Comparison of ENCODE assay signal across 34 cellular contexts in the genomic region with DNA sequence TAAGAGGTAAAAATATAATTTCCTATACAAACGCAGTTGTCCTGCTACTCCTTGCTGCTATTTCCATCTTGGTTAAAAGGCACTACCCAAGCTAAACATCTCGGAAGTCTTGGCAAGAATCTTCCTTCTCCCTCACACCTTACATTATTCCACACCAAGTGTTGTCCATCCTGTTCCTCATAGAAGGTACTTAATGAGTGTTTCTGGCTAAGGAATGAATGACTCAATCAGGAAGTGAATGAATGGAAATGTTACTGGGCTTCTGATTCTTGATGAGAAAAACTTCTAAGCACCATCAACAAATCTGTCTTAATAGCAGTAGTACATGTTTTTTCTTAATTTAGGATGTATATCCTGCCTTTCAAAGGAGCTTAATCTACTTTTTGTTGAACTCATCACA. TPM values are rescaled to one million over a fixed set of nuclear protein-coding genes. Genes with fewer than 3 reads are reported as not detected.
"Had no signal": no experiment of that assay in that cellular context is flagged by ENCODE, and none has a peak within 500 bp of the region (broad histone marks: within the 10 kb centered on the region; RNA-seq: fewer than 3 reads in every experiment).

No MANE protein-coding gene starts in this region.

- H3K4me1 Mint-ChIP-seq: activated B cell treated with CpG ODN at 0.5 μM for 24 hours; activated naive CD4-positive, alpha-beta T cell treated with anti-CD3 and anti-CD28 coated beads, Interleukin-2, amount 50 U/mL, for 24 hours; activated naive CD8-positive, alpha-beta T cell treated with anti-CD3 and anti-CD28 coated beads for 36 hours; activated naive CD8-positive, alpha-beta T cell treated with anti-CD3 and anti-CD28 coated beads, Interleukin-2, amount 50 U/mL, for 24 hours; T-helper 17 cell had no signal

- H3K9me3 ChIP-seq: adrenal gland, body of pancreas, colonic mucosa, esophagus squamous epithelium, gastroesophageal sphincter, heart right ventricle had no signal

- H3K27ac ChIP-seq: adrenal gland, body of pancreas, cardiac muscle cell, colonic mucosa, dorsolateral prefrontal cortex, epithelial cell of prostate, esophagus squamous epithelium, gastroesophageal sphincter, heart right ventricle, WERI-Rb-1 had no signal

- H3K27ac Mint-ChIP-seq: activated B cell treated with CpG ODN at 0.5 μM for 24 hours; activated CD8-positive, alpha-beta T cell treated with anti-CD3 and anti-CD28 coated beads for 36 hours; activated naive CD4-positive, alpha-beta T cell treated with anti-CD3 and anti-CD28 coated beads for 36 hours; activated naive CD4-positive, alpha-beta T cell treated with anti-CD3 and anti-CD28 coated beads, Interleukin-2, amount 50 U/mL, for 24 hours; activated naive CD8-positive, alpha-beta T cell treated with anti-CD3 and anti-CD28 coated beads for 36 hours; activated naive CD8-positive, alpha-beta T cell treated with anti-CD3 and anti-CD28 coated beads, Interleukin-2, amount 50 U/mL, for 24 hours; activated T-helper 2 cell treated with anti-CD3 and anti-CD28 coated beads, Interferon-gamma antibody, Interleukin-2, Interleukin-4, amounts not matched to agents 10 μg/mL and 5 μg/mL and 100 μg/mL, durations not matched to agents 14 hours and 24 hours and 36 hours; endodermal cell; T-helper 17 cell; T-helper 2 cell treated with Interferon-gamma antibody and Interleukin-4, amounts not matched to agents 5 μg/mL and 100 μg/mL, for 36 hours had no signal

- H3K9me3 Mint-ChIP-seq: activated B cell treated with CpG ODN at 0.5 μM for 24 hours; activated CD8-positive, alpha-beta T cell treated with anti-CD3 and anti-CD28 coated beads for 36 hours; activated naive CD4-positive, alpha-beta T cell treated with anti-CD3 and anti-CD28 coated beads for 36 hours; activated naive CD4-positive, alpha-beta T cell treated with anti-CD3 and anti-CD28 coated beads, Interleukin-2, amount 50 U/mL, for 24 hours; activated naive CD8-positive, alpha-beta T cell treated with anti-CD3 and anti-CD28 coated beads for 36 hours; activated naive CD8-positive, alpha-beta T cell treated with anti-CD3 and anti-CD28 coated beads, Interleukin-2, amount 50 U/mL, for 24 hours; activated T-cell treated with anti-CD3 and anti-CD28 coated beads, Interleukin-2, amount 50 U/mL, for 4 hours; activated T-helper 2 cell treated with anti-CD3 and anti-CD28 coated beads, Interferon-gamma antibody, Interleukin-2, Interleukin-4, amounts not matched to agents 10 μg/mL and 5 μg/mL and 100 μg/mL, durations not matched to agents 14 hours and 24 hours and 36 hours; endodermal cell; T-helper 2 cell treated with Interferon-gamma antibody and Interleukin-4, amounts not matched to agents 5 μg/mL and 100 μg/mL, for 36 hours had no signal

- H3K36me3 Mint-ChIP-seq: activated naive CD4-positive, alpha-beta T cell treated with anti-CD3 and anti-CD28 coated beads, Interleukin-2, amount 50 U/mL, for 24 hours; activated naive CD8-positive, alpha-beta T cell treated with anti-CD3 and anti-CD28 coated beads for 36 hours had no signal

- H3K36me3 ChIP-seq: adrenal gland, cardiac muscle cell, colonic mucosa, esophagus squamous epithelium, gastroesophageal sphincter, heart right ventricle, WERI-Rb-1 had no signal

- H3K27me3 ChIP-seq: adrenal gland, body of pancreas, cardiac muscle cell, colonic mucosa, esophagus squamous epithelium, gastroesophageal sphincter, heart right ventricle had no signal

- DNase-seq: activated B cell treated with CpG ODN at 0.5 μM for 24 hours; activated CD4-positive, alpha-beta T cell treated with anti-CD3 and anti-CD28 coated beads for 48 hours; activated CD4-positive, alpha-beta T cell treated with anti-CD3 and anti-CD28 coated beads, Interleukin-2, amount 50 U/mL, for 1 hour; activated CD4-positive, alpha-beta T cell treated with anti-CD3 and anti-CD28 coated beads, Interleukin-2, amount 50 U/mL, for 48 hours; activated CD8-positive, alpha-beta memory T cell treated with anti-CD3 and anti-CD28 coated beads for 24 hours; activated CD8-positive, alpha-beta T cell treated with anti-CD3 and anti-CD28 coated beads for 36 hours; activated effector memory CD4-positive, alpha-beta T cell treated with anti-CD3 and anti-CD28 coated beads, Interleukin-2, amount 50 U/mL, for 16 hours; activated naive CD4-positive, alpha-beta T cell treated with anti-CD3 and anti-CD28 coated beads for 36 hours; activated naive CD8-positive, alpha-beta T cell treated with anti-CD3 and anti-CD28 coated beads for 36 hours; activated naive CD8-positive, alpha-beta T cell treated with anti-CD3 and anti-CD28 coated beads, Interleukin-2, amount 50 U/mL, for 24 hours; activated T-cell treated with anti-CD3 and anti-CD28 coated beads, Interleukin-2, amount 50 U/mL, for 4 hours; adrenal gland; amygdala; aorta; body of pancreas; central memory CD4-positive, alpha-beta T cell; cerebellar nuclear complex; colonic mucosa; dorsolateral prefrontal cortex; effector memory CD4-positive, alpha-beta T cell; endodermal cell; esophagus squamous epithelium; foreskin melanocyte; heart right ventricle; T-helper 1 cell; T-helper 17 cell; T1000; WERI-Rb-1 had no signal

- H3K4me3 ChIP-seq: adrenal gland, body of pancreas, cardiac muscle cell, colonic mucosa, dorsolateral prefrontal cortex, esophagus squamous epithelium, gastroesophageal sphincter, heart right ventricle had no signal

- H3K4me3 Mint-ChIP-seq: activated B cell treated with CpG ODN at 0.5 μM for 24 hours; activated CD8-positive, alpha-beta T cell treated with anti-CD3 and anti-CD28 coated beads for 36 hours; activated naive CD4-positive, alpha-beta T cell treated with anti-CD3 and anti-CD28 coated beads for 36 hours; activated naive CD4-positive, alpha-beta T cell treated with anti-CD3 and anti-CD28 coated beads, Interleukin-2, amount 50 U/mL, for 24 hours; activated naive CD8-positive, alpha-beta T cell treated with anti-CD3 and anti-CD28 coated beads for 36 hours; activated naive CD8-positive, alpha-beta T cell treated with anti-CD3 and anti-CD28 coated beads, Interleukin-2, amount 50 U/mL, for 24 hours; activated T-cell treated with anti-CD3 and anti-CD28 coated beads, Interleukin-2, amount 50 U/mL, for 4 hours; endodermal cell; T-helper 17 cell; T-helper 2 cell treated with Interferon-gamma antibody and Interleukin-4, amounts not matched to agents 5 μg/mL and 100 μg/mL, for 36 hours had no signal

- H3K4me1 ChIP-seq: adrenal gland, body of pancreas, colonic mucosa, esophagus squamous epithelium had no signal

RNA-seq across cellular contexts. Expression of gene RSPO3, which starts 40.6 kb away (rescaled TPM):
- total RNA-seq: activated B cell treated with CpG ODN at 0.5 μM for 24 hours; activated CD8-positive, alpha-beta T cell treated with anti-CD3 and anti-CD28 coated beads for 36 hours; activated naive CD4-positive, alpha-beta T cell treated with anti-CD3 and anti-CD28 coated beads for 36 hours; activated naive CD8-positive, alpha-beta T cell treated with anti-CD3 and anti-CD28 coated beads for 36 hours; activated T-cell treated with anti-CD3 and anti-CD28 coated beads, Interleukin-2, amount 50 U/mL, for 4 hours; activated T-helper 2 cell treated with anti-CD3 and anti-CD28 coated beads, Interferon-gamma antibody, Interleukin-2, Interleukin-4, amounts not matched to agents 10 μg/mL and 5 μg/mL and 100 μg/mL, durations not matched to agents 14 hours and 24 hours and 36 hours; T-helper 17 cell had no signal
